In the genomic region with DNA sequence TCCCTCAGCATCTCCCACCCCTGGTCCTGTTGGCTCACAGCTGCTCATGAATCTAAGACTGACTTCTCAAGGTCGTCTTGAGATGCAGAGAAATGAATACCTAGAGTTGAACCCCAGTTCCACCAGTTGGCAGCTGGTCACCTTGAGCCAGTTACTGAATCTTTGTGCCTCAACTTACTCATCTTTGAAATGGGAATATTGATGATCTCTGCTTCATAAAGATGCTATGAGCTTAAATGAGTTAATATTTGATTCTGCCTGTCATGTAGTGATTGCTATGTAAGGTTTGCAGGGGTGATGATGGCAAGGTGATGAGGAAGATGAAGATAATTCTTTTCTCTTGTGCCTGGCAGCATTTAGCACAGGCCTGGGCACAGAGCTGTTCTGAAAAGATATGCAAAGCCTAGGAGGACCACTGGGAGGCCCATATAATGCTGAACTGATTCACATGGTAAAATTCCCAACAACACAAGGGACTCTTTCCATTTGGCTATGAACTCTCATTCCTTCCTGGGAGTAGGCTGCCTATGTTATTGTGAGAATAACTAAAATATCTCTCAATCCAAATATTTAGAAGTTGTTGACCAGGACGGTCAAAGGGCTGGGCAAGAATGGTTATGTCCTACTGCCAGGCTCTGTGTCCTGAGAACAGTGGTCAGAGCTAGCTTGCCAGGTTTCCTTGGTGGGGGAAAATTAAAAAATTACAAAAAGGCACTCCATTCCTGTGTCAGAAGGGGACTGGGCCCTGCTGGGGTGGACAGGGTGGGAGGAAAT, we compare ENCODE assay signal across 14 cellular contexts.
"Had no signal": no experiment of that assay in that cellular context is flagged by ENCODE, and none has a peak within 500 bp of the region (broad histone marks: within the 10 kb centered on the region; RNA-seq: fewer than 3 reads in every experiment).

No MANE protein-coding gene starts in this region.

- DNase-seq: activated CD4-positive, alpha-beta T cell treated with anti-CD3 and anti-CD28 coated beads, Interleukin-2, amount 50 U/mL, for 1 hour; activated naive CD4-positive, alpha-beta T cell treated with anti-CD3 and anti-CD28 coated beads, Interleukin-2, amount 10 ng/mL, durations not matched to agents 7 days and 5 days; heart right ventricle; left cardiac atrium; natural killer cell; posterior cingulate gyrus; stimulated activated naive CD8-positive, alpha-beta T cell treated with anti-CD3 and anti-CD28 coated beads, Interleukin-15, Interleukin-2, amounts not matched to agents 100 U/mL and 50 U/mL, for 24 hours; testis had no signal

- H3K9me3 ChIP-seq: heart right ventricle, right atrium auricular region, testis had no signal

- H3K4me1 ChIP-seq: foreskin keratinocyte, right atrium auricular region had no signal

- ATAC-seq: activated CD4-positive, CD25-positive, alpha-beta regulatory T cell treated with anti-CD3 and anti-CD28 coated beads, Interleukin-2, amount 50 U/mL, for 24 hours; activated T-helper 17 cell treated with anti-CD3 and anti-CD28 coated beads, Interleukin-2, amount 50 U/mL, for 72 hours; esophagus mucosa; heart right ventricle; natural killer cell; stimulated activated naive CD8-positive, alpha-beta T cell treated with anti-CD3 and anti-CD28 coated beads, Interleukin-15, Interleukin-2, amounts not matched to agents 100 U/mL and 50 U/mL, for 24 hours had no signal

- H3K27me3 ChIP-seq: foreskin keratinocyte, right atrium auricular region, testis had no signal

- H3K4me2 ChIP-seq: smooth muscle cell had no signal

- H3K36me3 ChIP-seq: heart right ventricle, right atrium auricular region had no signal

- H3K27ac ChIP-seq: foreskin keratinocyte, heart right ventricle, right atrium auricular region had no signal

- H3K4me3 ChIP-seq: heart right ventricle, right atrium auricular region, smooth muscle cell, testis had no signal
